Comparison of ENCODE assay signal across 8 cellular contexts in the genomic region with DNA sequence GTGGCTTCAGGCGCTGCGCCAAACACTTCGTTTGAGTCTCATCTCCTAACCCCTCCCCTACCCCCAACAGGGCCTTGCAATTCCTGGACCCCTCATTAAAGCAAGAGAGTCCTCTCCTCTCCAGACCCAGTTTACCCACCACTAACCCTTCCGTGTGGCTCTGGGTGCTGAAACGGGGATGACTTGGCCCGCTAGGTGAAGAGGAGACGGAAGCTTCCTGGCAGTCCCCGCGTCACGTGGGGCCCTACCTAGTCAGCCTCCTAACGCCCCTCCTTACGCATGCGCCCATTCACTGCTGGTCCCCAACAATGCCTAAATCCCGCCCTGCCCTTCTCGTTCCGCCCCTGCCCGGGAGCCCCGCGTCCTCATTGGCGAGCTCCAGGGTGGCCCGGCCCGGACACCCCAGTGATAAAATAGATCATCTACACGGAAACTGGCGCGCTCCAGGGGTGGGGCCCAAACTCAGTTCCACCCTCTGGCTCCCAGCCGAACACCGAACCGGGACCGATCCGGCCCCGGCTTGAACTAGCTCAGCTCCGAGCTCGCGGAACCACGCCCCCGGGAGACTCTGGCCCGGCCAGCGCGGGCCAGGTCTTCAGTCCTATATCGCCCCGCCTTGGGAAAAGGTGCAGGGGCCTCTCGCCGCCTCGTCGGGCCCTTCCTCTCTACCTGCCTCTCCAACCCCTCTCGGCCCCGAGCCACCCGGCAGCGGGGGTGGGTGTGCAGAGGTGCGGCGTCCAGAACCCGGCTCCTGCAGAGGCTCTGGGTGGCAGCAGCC. TPM values are rescaled to one million over a fixed set of nuclear protein-coding genes. Genes with fewer than 3 reads are reported as not detected.
A peak's percentile ranks its signal among the peaks of the same experiment; 100 is the strongest.
DNase-seq lines count a peak whose midpoint lies in the region; ATAC-seq and TF ChIP-seq lines count a peak whose summit lies in the region.

A gene with protein sequence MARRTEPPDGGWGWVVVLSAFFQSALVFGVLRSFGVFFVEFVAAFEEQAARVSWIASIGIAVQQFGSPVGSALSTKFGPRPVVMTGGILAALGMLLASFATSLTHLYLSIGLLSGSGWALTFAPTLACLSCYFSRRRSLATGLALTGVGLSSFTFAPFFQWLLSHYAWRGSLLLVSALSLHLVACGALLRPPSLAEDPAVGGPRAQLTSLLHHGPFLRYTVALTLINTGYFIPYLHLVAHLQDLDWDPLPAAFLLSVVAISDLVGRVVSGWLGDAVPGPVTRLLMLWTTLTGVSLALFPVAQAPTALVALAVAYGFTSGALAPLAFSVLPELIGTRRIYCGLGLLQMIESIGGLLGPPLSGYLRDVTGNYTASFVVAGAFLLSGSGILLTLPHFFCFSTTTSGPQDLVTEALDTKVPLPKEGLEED (plus strand): TSS at position 425 of the 778 bp plus-strand sequence. CDS start 368 bp downstream, outside the sequence.

- H3K4me3 Mint-ChIP-seq in immature natural killer cell: peak within 1 kb of the TSS; percentile 92 to 96 (median 94)

- no peak for TF ChIP-seq CTCF in AG09309 (IDR thresholded peaks at IDR 0.05; ENCODE audit: control insufficient read depth, insufficient read depth, low read depth, low read length, missing control alignments)

- peak within 1 kb of the TSS; percentile 95 to 98 (median 97) for H3K27ac Mint-ChIP-seq in immature natural killer cell

- peaks cover 0 to 8% (median 0%) of the 10 kb centered on the region in 3 donors for H3K27me3 Mint-ChIP-seq in immature natural killer cell (ENCODE audit: low read depth in 3 of 3)

- H3K36me3 Mint-ChIP-seq in immature natural killer cell: no peaks in the 10 kb centered on the region

- ATAC-seq in GM19023 (IDR thresholded peaks at IDR 0.05; ENCODE audit: unreplicated experiment) (peak; percentile 93), HG03196 (IDR thresholded peaks at IDR 0.05; ENCODE audit: unreplicated experiment) (peak; percentile 88)

- peaks cover 53 to 76% of the 10 kb centered on the region in 2 donors for H3K4me1 Mint-ChIP-seq in immature natural killer cell

- DNase-seq in AG09309 (ENCODE audit: low read depth): peak; percentile 81
- peak; percentile 95 for DNase-seq in NCI-H226
- DNase-seq in activated CD4-positive, CD25-positive, alpha-beta regulatory T cell (lab: John Stamatoyannopoulos, UW): peak; percentile 93 to 96 (median 95)
- peak; percentile 99 for DNase-seq in central memory CD4-positive, alpha-beta T cell
- peak; percentile 97 to 98 (median 98) for DNase-seq in immature natural killer cell
- peak; percentile 83 for DNase-seq in smooth muscle cell of the brain vasculature (ENCODE audit: low read depth, low spot score)

- no peaks in the 10 kb centered on the region for H3K9me3 Mint-ChIP-seq in immature natural killer cell

- peak within 1 kb of the TSS; percentile 94 for H3K4me3 ChIP-seq in AG09309 (ENCODE audit: control insufficient read depth, low read depth, low read length)

RNA-seq across cellular contexts. Expression of the gene that starts here (rescaled TPM):
- 1 to 10 TPM in 2 of 3 donors, under 1 TPM in 1; 0.49 to 2.6 (median 2.1) TPM for polyA plus RNA-seq in immature natural killer cell

Comparison
In these comparisons a context has a peak if more than half of its experiments do, and no peak if none do; other contexts are left out.
1. Peak in every context shown above with its lines: DNase-seq, ATAC-seq and H3K4me3 ChIP-seq.